ENCODE assay signal across 17 cellular contexts in genomic region chr20:58720890-58721289, GRCh38. TPM values are rescaled to one million over a fixed set of nuclear protein-coding genes. Genes with fewer than 3 reads are reported as not detected.
A peak's percentile ranks its signal among the peaks of the same experiment; 100 is the strongest.
DNase-seq lines count a peak whose midpoint lies in the region; ATAC-seq and TF ChIP-seq lines count a peak whose summit lies in the region.
"Had no signal": no experiment of that assay in that cellular context is flagged by ENCODE, and none has a peak within 500 bp of the region (broad histone marks: within the 10 kb centered on the region; RNA-seq: fewer than 3 reads in every experiment).

No MANE protein-coding gene starts in this region.

- H3K27ac ChIP-seq in right atrium auricular region: no peak overlapping the region
- H3K27ac ChIP-seq in left ventricle myocardium inferior (replicated peaks): no peak overlapping the region
- no peak overlapping the region for H3K27ac ChIP-seq in esophagus muscularis mucosa (replicated peaks in 1 of 4)
- no peak overlapping the region for H3K27ac ChIP-seq in spleen
- H3K27ac ChIP-seq: BLaER1 treated with 17β-estradiol and CSF1 and Interleukin-3, amounts not matched to agents 10 nM and 100 nM had no signal

- no peak for TF ChIP-seq EP300 in esophagus muscularis mucosa (IDR thresholded peaks at IDR 0.05)

- H3K4me1 ChIP-seq in right atrium auricular region (no peaks in the 10 kb centered on the region), left ventricle myocardium inferior (no peaks in the 10 kb centered on the region), esophagus muscularis mucosa (peaks cover 0 to 7% (median 3%) of the 10 kb centered on the region in 4 donors), spleen (no peaks in the 10 kb centered on the region)

- peak; percentile 26 for DNase-seq in right atrium auricular region (ENCODE audit: low spot score)
- no peak for DNase-seq in left ventricle myocardium inferior
- DNase-seq in esophagus muscularis mucosa (ENCODE audit: extremely low spot score): peak; percentile 86
- DNase-seq in spleen: peak; percentile 32
- DNase-seq in NCI-H1105 (lab: John Stamatoyannopoulos, UW): no peak
- DNase-seq in 8988T: no peak
- DNase-seq in central memory CD4-positive, alpha-beta T cell: no peak
- DNase-seq: Calu3; CD8-positive, alpha-beta T cell; DMS 273 treated with DMSO at 0.1 percent for 48 hours; DMS53; DND-41; EL had no signal

- intact Hi-C loops in left ventricle myocardium inferior (cut with micrococcal nuclease): no loop called here
- intact Hi-C loops in esophagus muscularis mucosa (cut with DNase I): no loop called here
- intact Hi-C loops in spleen (cut with DNase I; ENCODE audit: low total_unique reads): no loop called here

- H3K36me3 ChIP-seq in right atrium auricular region: peaks cover 3% of the 10 kb centered on the region
- no peaks in the 10 kb centered on the region for H3K36me3 ChIP-seq in left ventricle myocardium inferior
- H3K36me3 ChIP-seq in esophagus muscularis mucosa: peaks cover 0 to 5% (median 2%) of the 10 kb centered on the region in 4 donors
- peaks cover 0 to 11% (median 4%) of the 10 kb centered on the region in 6 donors for H3K36me3 ChIP-seq in spleen
- H3K36me3 ChIP-seq: BLaER1 treated with 17β-estradiol and CSF1 and Interleukin-3, amounts not matched to agents 10 nM and 100 nM; HAP-1 had no signal

- no peaks in the 10 kb centered on the region for H3K27me3 ChIP-seq in right atrium auricular region
- H3K27me3 ChIP-seq in left ventricle myocardium inferior (ENCODE audit: low read depth): peaks cover 48% of the 10 kb centered on the region
- H3K27me3 ChIP-seq in esophagus muscularis mucosa: peaks cover 0 to 49% (median 6%) of the 10 kb centered on the region in 4 donors
- H3K27me3 ChIP-seq in spleen (replicated peaks in 1 of 7): peaks cover 0 to 44% (median 8%) of the 10 kb centered on the region in 7 donors
- H3K27me3 ChIP-seq: BLaER1 treated with 17β-estradiol and CSF1 and Interleukin-3, amounts not matched to agents 10 nM and 100 nM had no signal

- ATAC-seq in HG03520 (IDR thresholded peaks at IDR 0.05; ENCODE audit: unreplicated experiment): no peak
- ATAC-seq: CD8-positive, alpha-beta T cell; HepG2 had no signal

- TF ChIP-seq CTCF in right atrium auricular region (IDR thresholded peaks at IDR 0.05): no peak
- no peak for TF ChIP-seq CTCF in left ventricle myocardium inferior (IDR thresholded peaks at IDR 0.05; ENCODE audit: borderline replicate concordance)
- no peak for TF ChIP-seq CTCF in esophagus muscularis mucosa (IDR thresholded peaks at IDR 0.05)
- TF ChIP-seq CTCF in spleen (IDR thresholded peaks at IDR 0.05 in 8 of 11, conservative IDR thresholded peaks at IDR 0.05 in 3 of 11): no peak

- no peak overlapping the region for H3K4me3 ChIP-seq in right atrium auricular region
- H3K4me3 ChIP-seq in left ventricle myocardium inferior: no peak overlapping the region
- no peak overlapping the region for H3K4me3 ChIP-seq in esophagus muscularis mucosa
- no peak overlapping the region for H3K4me3 ChIP-seq in spleen
- H3K4me3 ChIP-seq: BLaER1 treated with 17β-estradiol and CSF1 and Interleukin-3, amounts not matched to agents 10 nM and 100 nM; HAP-1 had no signal

- H3K9me3 ChIP-seq in right atrium auricular region: no peaks in the 10 kb centered on the region
- H3K9me3 ChIP-seq in left ventricle myocardium inferior (replicated peaks): peaks cover 2% of the 10 kb centered on the region
- no peaks in the 10 kb centered on the region for H3K9me3 ChIP-seq in esophagus muscularis mucosa
- peaks cover 0 to 5% (median 0%) of the 10 kb centered on the region in 8 donors for H3K9me3 ChIP-seq in spleen
- H3K9me3 ChIP-seq: HAP-1 had no signal

- TF ChIP-seq POLR2A in esophagus muscularis mucosa (IDR thresholded peaks at IDR 0.05; ENCODE audit: low read depth) (no peak), spleen (IDR thresholded peaks at IDR 0.05) (no peak)

- WGBS in esophagus muscularis mucosa: 94% methylated on average over 14 of the region's 14 CpGs
- WGBS in spleen, 5 donors: 90 to 98% (median 93%) methylated on average over 14 of the region's 14 CpGs

RNA-seq across cellular contexts. Expression of gene NPEPL1, which starts 28.3 kb away (rescaled TPM):
- 10 to 100 TPM; 12.2 to 14.1 TPM for total RNA-seq in right atrium auricular region
- 33.6 TPM for total RNA-seq in left ventricle myocardium inferior
- 10 to 100 TPM; 29.0 to 59.0 (median 50.5) TPM for total RNA-seq in esophagus muscularis mucosa
- 10 to 100 TPM; 31.7 to 61.7 (median 56.4) TPM for total RNA-seq in spleen
- 10 to 100 TPM; 19.3 to 56.7 (median 50.6) TPM for polyA plus RNA-seq in spleen

Comparison
In these comparisons a context has a peak if more than half of its experiments do, and no peak if none do; other contexts are left out.
1. DNase-seq: peak in right atrium auricular region (single experiment), esophagus muscularis mucosa (single experiment) and spleen (single experiment); none in left ventricle myocardium inferior (single experiment), NCI-H1105 (single experiment), 8988T (single experiment) and central memory CD4-positive, alpha-beta T cell (single experiment).